In the genomic region with DNA sequence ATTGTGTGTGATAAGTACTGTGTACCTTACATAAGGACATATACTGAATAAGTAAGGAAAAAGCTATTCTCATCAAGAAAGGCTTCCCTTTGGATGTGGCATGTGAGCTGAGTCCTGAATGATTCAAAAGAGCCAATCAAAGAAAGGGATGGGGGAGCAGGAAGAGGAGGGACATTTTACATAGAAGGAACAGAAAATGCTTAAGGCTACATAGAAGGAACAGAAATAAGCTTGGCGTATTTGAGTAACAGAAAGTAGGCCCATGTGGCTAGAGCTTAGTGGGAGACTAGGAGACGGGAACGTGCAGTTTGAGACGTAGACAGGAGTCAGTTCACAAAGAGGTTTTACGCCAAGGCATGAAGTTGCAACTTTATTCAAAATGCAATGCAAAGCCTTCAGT, we compare ENCODE assay signal across 23 cellular contexts.
DNase-seq lines count a peak whose midpoint lies in the region; ATAC-seq and TF ChIP-seq lines count a peak whose summit lies in the region.
"Had no signal": no experiment of that assay in that cellular context is flagged by ENCODE, and none has a peak within 500 bp of the region (broad histone marks: within the 10 kb centered on the region; RNA-seq: fewer than 3 reads in every experiment).

No MANE protein-coding gene starts in this region.

- WGBS in right cardiac atrium = 88% methylated on average over 5 of the region's 5 CpGs

- no peak for TF ChIP-seq CTCF in Loucy (conservative IDR thresholded peaks at IDR 0.05; ENCODE audit: low read length)

- H3K27ac ChIP-seq in right cardiac atrium (ENCODE audit: low read length) (no peak overlapping the region), skeletal muscle tissue (ENCODE audit: low read depth, low read length) (peak overlapping the region; percentile 28)
- H3K27ac ChIP-seq: GM23248, SJCRH30 had no signal

- H2AFZ ChIP-seq in Loucy (ENCODE audit: low read length) = peak overlapping the region; percentile 3
- H2AFZ ChIP-seq: GM23248 had no signal

- no peak overlapping the region for H3K4me2 ChIP-seq in Loucy (ENCODE audit: low read depth, low read length, poor library complexity, severe bottlenecking)

- H3K9ac ChIP-seq in Loucy (ENCODE audit: low read depth, low read length, poor library complexity, severe bottlenecking) = no peak overlapping the region
- H3K9ac ChIP-seq in skeletal muscle tissue (ENCODE audit: low read depth in 1 of 3, low read length in 3 of 3) = no peak overlapping the region
- H3K9ac ChIP-seq: GM23248 had no signal

- no peaks in the 10 kb centered on the region for H3K9me2 ChIP-seq in Loucy (replicated peaks; ENCODE audit: low read depth, low read length)

- no peak overlapping the region for H3K4me3 ChIP-seq in right cardiac atrium (ENCODE audit: low read length)
- no peak overlapping the region for H3K4me3 ChIP-seq in Loucy (ENCODE audit: low read length, poor library complexity, severe bottlenecking)
- no peak overlapping the region for H3K4me3 ChIP-seq in skeletal muscle tissue (ENCODE audit: low read length in 3 of 3)
- H3K4me3 ChIP-seq: GM23248, SJCRH30 had no signal

- H4K20me1 ChIP-seq in Loucy (ENCODE audit: insufficient read depth, low read length, poor library complexity, severe bottlenecking) = no peaks in the 10 kb centered on the region

- H3K9me3 ChIP-seq in right cardiac atrium (ENCODE audit: control insufficient read depth, low read length) (no peaks in the 10 kb centered on the region), Loucy (ENCODE audit: insufficient read depth, low read depth, low read length) (no peaks in the 10 kb centered on the region), skeletal muscle tissue (ENCODE audit: control insufficient read depth in 3 of 3, low read length in 3 of 3) (no peaks in the 10 kb centered on the region)
- H3K9me3 ChIP-seq: SJCRH30 had no signal

- H3K4me1 Mint-ChIP-seq in effector memory CD8-positive, alpha-beta T cell (ENCODE audit: low read depth in 2 of 2) = peaks cover 29 to 41% of the 10 kb centered on the region in 2 donors

- H3K9me3 Mint-ChIP-seq in effector memory CD8-positive, alpha-beta T cell = no peaks in the 10 kb centered on the region
- H3K9me3 Mint-ChIP-seq: CD4-positive, CD25-positive, alpha-beta regulatory T cell; H9 had no signal

- H3K4me3 Mint-ChIP-seq in effector memory CD8-positive, alpha-beta T cell = no peak overlapping the region
- H3K4me3 Mint-ChIP-seq: CD4-positive, CD25-positive, alpha-beta regulatory T cell; H9 had no signal

- no peaks in the 10 kb centered on the region for H3K79me2 ChIP-seq in Loucy (ENCODE audit: insufficient read depth, low read length)

- no peaks in the 10 kb centered on the region for H3F3A ChIP-seq in Loucy (ENCODE audit: low read depth)

- H3K36me3 Mint-ChIP-seq in effector memory CD8-positive, alpha-beta T cell (ENCODE audit: insufficient read depth) = no peaks in the 10 kb centered on the region
- H3K36me3 Mint-ChIP-seq: CD4-positive, CD25-positive, alpha-beta regulatory T cell had no signal

- H3K36me3 ChIP-seq in Loucy (ENCODE audit: insufficient read depth, low read length) (no peaks in the 10 kb centered on the region), skeletal muscle tissue (ENCODE audit: control insufficient read depth in 3 of 3, insufficient read depth in 3 of 3, low read length in 3 of 3) (no peaks in the 10 kb centered on the region)
- H3K36me3 ChIP-seq: SJCRH30 had no signal

- DNase-seq in Right ventricle myocardium inferior (ENCODE audit: missing footprints) (no peak), right cardiac atrium (no peak), left ventricle myocardium superior (no peak), kidney tubule cell (ENCODE audit: low spot score) (no peak), EL (no peak)
- DNase-seq in effector memory CD8-positive, alpha-beta T cell = no peak
- DNase-seq: 8988T; ACHN; CD4-positive, CD25-positive, alpha-beta regulatory T cell; GM23248; H9; KG1; MM.1S; NCI-H1048; NCI-H1417; NCI-H1694; NCI-H2029 treated with DMSO at 0.1 percent for 48 hours; NCI-H2227 treated with DMSO at 0.1 percent for 48 hours; NCI-H526 treated with DMSO at 0.1 percent for 48 hours; SJCRH30 had no signal

- no peaks in the 10 kb centered on the region for H3K27me3 Mint-ChIP-seq in effector memory CD8-positive, alpha-beta T cell

- H3K27ac Mint-ChIP-seq in effector memory CD8-positive, alpha-beta T cell = no peak overlapping the region
- H3K27ac Mint-ChIP-seq: CD4-positive, CD25-positive, alpha-beta regulatory T cell; H9 had no signal

- ATAC-seq in Right ventricle myocardium inferior (peak; percentile 36), right cardiac atrium (no peak), left ventricle myocardium superior (peak; percentile 46)
- ATAC-seq in effector memory CD8-positive, alpha-beta T cell (replicated peaks) = no peak
- ATAC-seq: SK-N-SH treated with all-trans-retinoic acid at 6 μM for 48 hours had no signal

- H3K4me1 ChIP-seq in right cardiac atrium (ENCODE audit: control insufficient read depth, insufficient read depth, low read length) (no peaks in the 10 kb centered on the region), Loucy (ENCODE audit: insufficient read depth, low read length, poor library complexity, severe bottlenecking) (peaks cover 29% of the 10 kb centered on the region), skeletal muscle tissue (ENCODE audit: control insufficient read depth in 3 of 3, insufficient read depth in 3 of 3, low read length in 3 of 3) (peaks cover 0 to 1% (median under 1%) of the 10 kb centered on the region in 3 donors)

- intact Hi-C loops in Right ventricle myocardium inferior (cut with DNase I) = no loop called here
- intact Hi-C loops in right cardiac atrium (cut with DNase I) = no loop called here
- intact Hi-C loops in left ventricle myocardium superior (cut with micrococcal nuclease) = no loop called here

- H3K27me3 ChIP-seq in right cardiac atrium (ENCODE audit: control insufficient read depth, insufficient read depth) (no peaks in the 10 kb centered on the region), Loucy (ENCODE audit: insufficient read depth, low read length, poor library complexity, severe bottlenecking) (no peaks in the 10 kb centered on the region), skeletal muscle tissue (ENCODE audit: control insufficient read depth in 3 of 3, insufficient read depth in 3 of 3, low read length in 3 of 3) (peaks cover 0 to 2% (median 0%) of the 10 kb centered on the region in 3 donors)
- H3K27me3 ChIP-seq: SJCRH30 had no signal

Comparison
In these comparisons a context has a peak if more than half of its experiments do, and no peak if none do; other contexts are left out.
1. ATAC-seq: peak in Right ventricle myocardium inferior (single experiment) and left ventricle myocardium superior (single experiment); none in right cardiac atrium (0 of 2) and effector memory CD8-positive, alpha-beta T cell (single experiment).